1 cellular context compared by ENCODE assay signal in genomic region chr13:28655566-28655965, GRCh38.
TF ChIP-seq lines count a peak whose summit lies in the region.

No MANE protein-coding gene starts in this region.

TF ChIP-seq in WTC11, 78 proteins besides CTCF, POLR2A, EP300 and RAD21 (continued from another document):
- TF ChIP-seq, protein P1, sequence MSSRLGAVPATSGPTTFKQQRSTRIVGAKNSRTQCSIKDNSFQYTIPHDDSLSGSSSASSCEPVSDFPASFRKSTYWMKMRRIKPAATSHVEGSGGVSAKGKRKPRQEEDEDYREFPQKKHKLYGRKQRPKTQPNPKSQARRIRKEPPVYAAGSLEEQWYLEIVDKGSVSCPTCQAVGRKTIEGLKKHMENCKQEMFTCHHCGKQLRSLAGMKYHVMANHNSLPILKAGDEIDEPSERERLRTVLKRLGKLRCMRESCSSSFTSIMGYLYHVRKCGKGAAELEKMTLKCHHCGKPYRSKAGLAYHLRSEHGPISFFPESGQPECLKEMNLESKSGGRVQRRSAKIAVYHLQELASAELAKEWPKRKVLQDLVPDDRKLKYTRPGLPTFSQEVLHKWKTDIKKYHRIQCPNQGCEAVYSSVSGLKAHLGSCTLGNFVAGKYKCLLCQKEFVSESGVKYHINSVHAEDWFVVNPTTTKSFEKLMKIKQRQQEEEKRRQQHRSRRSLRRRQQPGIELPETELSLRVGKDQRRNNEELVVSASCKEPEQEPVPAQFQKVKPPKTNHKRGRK (CRISPR knock-in tag; IDR thresholded peaks at IDR 0.05; ENCODE audit: borderline replicate concordance): no peak
